Comparison of ENCODE assay signal across 14 cellular contexts in the genomic region with DNA sequence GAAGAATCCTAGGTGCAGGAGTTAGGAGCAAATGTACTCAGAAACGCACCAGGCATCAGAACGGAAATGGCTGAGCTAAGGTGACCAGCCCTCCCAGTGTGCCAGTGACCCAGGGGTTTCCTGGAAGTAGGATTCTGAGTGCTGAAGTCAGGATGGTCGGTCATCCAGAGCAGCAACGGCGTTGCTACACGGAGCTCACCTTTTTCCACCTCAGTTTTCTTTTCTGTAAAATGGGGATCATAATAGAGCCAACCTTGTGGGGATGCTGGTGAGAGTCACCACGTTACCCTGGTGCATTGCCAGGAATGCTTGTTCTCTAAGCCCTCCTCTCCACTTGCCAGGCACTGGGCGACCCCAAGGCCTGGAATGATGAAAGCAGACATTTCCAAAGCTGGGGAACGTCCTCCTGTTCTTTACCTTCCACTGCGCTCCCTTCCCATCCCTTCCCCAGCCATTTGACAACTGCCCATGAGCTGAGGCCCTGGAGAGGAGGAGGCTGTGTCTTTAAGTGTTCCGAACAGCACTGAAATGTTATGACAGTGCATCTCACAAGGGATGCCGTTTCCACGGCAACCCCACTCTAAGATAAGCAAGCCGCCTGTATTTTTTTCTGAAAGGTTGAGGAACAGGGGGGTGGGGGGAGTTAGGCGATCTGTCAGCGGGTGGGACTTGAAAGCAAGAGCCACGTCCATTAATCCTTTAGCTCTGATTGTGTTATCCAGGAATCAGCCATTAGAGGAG.
DNase-seq lines count a peak whose midpoint lies in the region; ATAC-seq and TF ChIP-seq lines count a peak whose summit lies in the region.
"Had no signal": no experiment of that assay in that cellular context is flagged by ENCODE, and none has a peak within 500 bp of the region (broad histone marks: within the 10 kb centered on the region; RNA-seq: fewer than 3 reads in every experiment).

No MANE protein-coding gene starts in this region.

- H3K4me1 ChIP-seq in A673 (ENCODE audit: insufficient read depth, low read length, poor library complexity, severe bottlenecking) = peaks cover 23% of the 10 kb centered on the region
- peaks cover 31% of the 10 kb centered on the region for H3K4me1 ChIP-seq in mesodermal cell (ENCODE audit: control insufficient read depth, insufficient read depth, low read length, poor library complexity, severe bottlenecking)
- H3K4me1 ChIP-seq in vagina = peaks cover 10% of the 10 kb centered on the region

- no peak overlapping the region for H3K27ac ChIP-seq in A673 (ENCODE audit: low read depth, low read length, poor library complexity, severe bottlenecking)
- H3K27ac ChIP-seq in mesodermal cell (ENCODE audit: low read depth, low read length, severe bottlenecking) = peak overlapping the region; percentile 53
- no peak overlapping the region for H3K27ac ChIP-seq in vagina

- H3K4me3 ChIP-seq in A673 (ENCODE audit: low read depth, low read length, poor library complexity, severe bottlenecking) (no peak overlapping the region), mesodermal cell (ENCODE audit: extremely low read depth, insufficient read depth, low read length, poor library complexity, severe bottlenecking) (no peak overlapping the region), vagina (no peak overlapping the region)

- peak; percentile 54 for DNase-seq in A673 (ENCODE audit: low spot score)
- peak; percentile 92 for DNase-seq in NCI-H2227 (lab: John Stamatoyannopoulos, UW; ENCODE audit: unreplicated experiment)
- no peak for DNase-seq in endothelial cell (ENCODE audit: low spot score)
- no peak for DNase-seq in SIG-M5 (lab: John Stamatoyannopoulos, UW)
- DNase-seq in vagina (ENCODE audit: extremely low spot score in 2 of 2) = no peak
- DNase-seq in HFFc6 = no peak
- DNase-seq: activated naive CD4-positive, alpha-beta T cell treated with anti-CD3 and anti-CD28 coated beads, Interleukin-2, amount 50 U/mL, for 16 hours; DMS153; NCI-H146; T-helper 17 cell had no signal

- H3K9me3 ChIP-seq in A673 (ENCODE audit: low read depth, low read length, poor library complexity, severe bottlenecking) = no peaks in the 10 kb centered on the region
- no peaks in the 10 kb centered on the region for H3K9me3 ChIP-seq in mesodermal cell (ENCODE audit: control insufficient read depth, low read length)
- no peaks in the 10 kb centered on the region for H3K9me3 ChIP-seq in vagina

- TF ChIP-seq CTCF in A673 (conservative IDR thresholded peaks at IDR 0.05; ENCODE audit: low read depth, low read length) (no peak), endothelial cell (IDR thresholded peaks at IDR 0.05; ENCODE audit: unreplicated experiment) (no peak), vagina (IDR thresholded peaks at IDR 0.05) (no peak), HFFc6 (IDR thresholded peaks at IDR 0.05) (no peak)

- CTCF ChIA-PET in A673 (lab: Charles Lee) = interaction anchor here (0.6 kb wide), 1 partner anchor 1329 kb away, joined by 4 read pairs; no protein-coding TSS in a partner anchor

- BruUV-seq in A673 (replicated peaks; lab: Mats Ljungman, UMichigan) = no TSS peak

- peak overlapping the region; percentile 71 for H3K4me3 Mint-ChIP-seq in endothelial cell (ENCODE audit: unreplicated experiment)
- no peak overlapping the region for H3K4me3 Mint-ChIP-seq in HFFc6
- H3K4me3 Mint-ChIP-seq: central memory CD8-positive, alpha-beta T cell; stimulated activated naive CD8-positive, alpha-beta T cell treated with anti-CD3 and anti-CD28 coated beads, Interleukin-15, Interleukin-2, amounts not matched to agents 100 ng/mL and 50 ng/mL, for 24 hours; T-helper 17 cell had no signal

- WGBS in mesodermal cell (ENCODE audit: insufficient coverage in 2 of 2), 2 experiments = 69 to 82% methylated on average over 11 to 13 of the region's 17 CpGs

- H3K27me3 ChIP-seq in A673 (replicated peaks; ENCODE audit: insufficient read depth, low read depth, low read length, poor library complexity) (no peaks in the 10 kb centered on the region), vagina (no peaks in the 10 kb centered on the region)

- peak overlapping the region; percentile 86 for H3K27ac Mint-ChIP-seq in endothelial cell (ENCODE audit: unreplicated experiment)
- no peak overlapping the region for H3K27ac Mint-ChIP-seq in HFFc6
- H3K27ac Mint-ChIP-seq: stimulated activated naive CD8-positive, alpha-beta T cell treated with anti-CD3 and anti-CD28 coated beads, Interleukin-15, Interleukin-2, amounts not matched to agents 100 ng/mL and 50 ng/mL, for 24 hours; T-helper 17 cell had no signal

- intact Hi-C loops in A673 (cut with micrococcal nuclease; ENCODE audit: unreplicated experiment) = no loop called here
- intact Hi-C loops in vagina (cut with DNase I) = loop anchor here (10.0 kb wide), 1 partner anchor 721 kb away; no protein-coding TSS in a partner anchor

- POLR2A ChIA-PET in A673 (lab: Charles Lee; ENCODE audit: low non-redundant PET) = no interaction called here

- no peak for ATAC-seq in HG03175 (IDR thresholded peaks at IDR 0.05; ENCODE audit: unreplicated experiment)
- ATAC-seq: T-helper 17 cell had no signal

- H3K27me3 Mint-ChIP-seq in endothelial cell (ENCODE audit: unreplicated experiment) (peaks cover 24% of the 10 kb centered on the region), HFFc6 (ENCODE audit: insufficient read depth) (peaks cover 38% of the 10 kb centered on the region)
- H3K27me3 Mint-ChIP-seq: stimulated activated naive CD8-positive, alpha-beta T cell treated with anti-CD3 and anti-CD28 coated beads, Interleukin-15, Interleukin-2, amounts not matched to agents 100 ng/mL and 50 ng/mL, for 24 hours; T-helper 17 cell had no signal

- peaks cover 64% of the 10 kb centered on the region for H3K4me1 Mint-ChIP-seq in endothelial cell (ENCODE audit: unreplicated experiment)
- no peaks in the 10 kb centered on the region for H3K4me1 Mint-ChIP-seq in HFFc6 (ENCODE audit: low read depth)
- H3K4me1 Mint-ChIP-seq: central memory CD8-positive, alpha-beta T cell had no signal

- TF ChIP-seq POLR2A in vagina (IDR thresholded peaks at IDR 0.05) = no peak

- H3K36me3 Mint-ChIP-seq in endothelial cell (ENCODE audit: low read depth, unreplicated experiment) (peaks cover 35% of the 10 kb centered on the region), HFFc6 (ENCODE audit: low read depth) (no peaks in the 10 kb centered on the region)

- H3K9me3 Mint-ChIP-seq in endothelial cell (ENCODE audit: unreplicated experiment) (no peaks in the 10 kb centered on the region), HFFc6 (no peaks in the 10 kb centered on the region)
- H3K9me3 Mint-ChIP-seq: central memory CD8-positive, alpha-beta T cell; stimulated activated naive CD8-positive, alpha-beta T cell treated with anti-CD3 and anti-CD28 coated beads, Interleukin-15, Interleukin-2, amounts not matched to agents 100 ng/mL and 50 ng/mL, for 24 hours had no signal

- no peaks in the 10 kb centered on the region for H3K36me3 ChIP-seq in A673 (ENCODE audit: insufficient read depth, low read length, poor library complexity, severe bottlenecking)
- H3K36me3 ChIP-seq in mesodermal cell (ENCODE audit: control insufficient read depth, insufficient read depth, low read length) = peaks cover 7% of the 10 kb centered on the region
- H3K36me3 ChIP-seq in vagina = no peaks in the 10 kb centered on the region

Comparison
In these comparisons a context has a peak if more than half of its experiments do, and no peak if none do; other contexts are left out.
1. DNase-seq: peak in A673 (single experiment) and NCI-H2227 (single experiment); none in endothelial cell (single experiment), SIG-M5 (single experiment), vagina (0 of 2) and HFFc6 (single experiment).